In genomic region chr1:108955111-108955510, GRCh38 we compare ENCODE assay signal across 17 cellular contexts. TPM values are rescaled to one million over a fixed set of nuclear protein-coding genes. Genes with fewer than 3 reads are reported as not detected.
DNase-seq lines count a peak whose midpoint lies in the region; ATAC-seq and TF ChIP-seq lines count a peak whose summit lies in the region.
"Had no signal": no experiment of that assay in that cellular context is flagged by ENCODE, and none has a peak within 500 bp of the region (broad histone marks: within the 10 kb centered on the region; RNA-seq: fewer than 3 reads in every experiment).

No MANE protein-coding gene starts in this region.

- H2BK120ac ChIP-seq in H9 (ENCODE audit: low read depth, low read length, poor library complexity, severe bottlenecking) = no peak overlapping the region

- POLR2A ChIA-PET in activated naive CD8-positive, alpha-beta T cell treated with anti-CD3 and anti-CD28 coated beads, Interleukin-2, amount 10 ng/mL, durations not matched to agents 7 days and 5 days (lab: Charles Lee) = interaction anchor here (0.7 kb wide), 1 partner anchor 136 kb away, joined by 3 read pairs; no protein-coding TSS in a partner anchor

- peaks cover 6% of the 10 kb centered on the region for H3K9me3 Mint-ChIP-seq in activated naive CD8-positive, alpha-beta T cell treated with anti-CD3 and anti-CD28 coated beads, Interleukin-2, amount 10 ng/mL, durations not matched to agents 7 days and 5 days
- H3K9me3 Mint-ChIP-seq in activated naive CD8-positive, alpha-beta T cell treated with anti-CD3 and anti-CD28 coated beads for 36 hours = no peaks in the 10 kb centered on the region
- H3K9me3 Mint-ChIP-seq in H9 (no peaks in the 10 kb centered on the region), nephron progenitor cell (no peaks in the 10 kb centered on the region)
- H3K9me3 Mint-ChIP-seq: CD8-positive, alpha-beta T cell; HFFc6 had no signal

- no peak overlapping the region for H4K8ac ChIP-seq in H9 (replicated peaks; ENCODE audit: insufficient read length, low read depth, low read length)

- no peaks in the 10 kb centered on the region for H3K9me3 ChIP-seq in H9 (ENCODE audit: control insufficient read depth, low read depth, low read length)
- H3K9me3 ChIP-seq in WERI-Rb-1 (ENCODE audit: severe bottlenecking) = no peaks in the 10 kb centered on the region
- no peaks in the 10 kb centered on the region for H3K9me3 ChIP-seq in lower lobe of right lung
- H3K9me3 ChIP-seq: Caco-2 had no signal

- no peak overlapping the region for H3K56ac ChIP-seq in H9 (ENCODE audit: insufficient read length, low read depth, low read length)

- peak overlapping the region; percentile 86 for H2BK20ac ChIP-seq in H9 (ENCODE audit: low read depth, low read length, poor library complexity, severe bottlenecking)

- H3K27me3 ChIP-seq in H9 (ENCODE audit: insufficient read depth, low read length) = no peaks in the 10 kb centered on the region
- H3K27me3 ChIP-seq in WERI-Rb-1 (ENCODE audit: insufficient read depth, low read depth, severe bottlenecking) = no peaks in the 10 kb centered on the region
- H3K27me3 ChIP-seq in lower lobe of right lung (ENCODE audit: low read depth) = no peaks in the 10 kb centered on the region

- H3K18ac ChIP-seq in H9 (ENCODE audit: insufficient read length, low read depth, low read length) = no peak overlapping the region

- H3K23me2 ChIP-seq in H9 (ENCODE audit: insufficient read length, low read depth, low read length, poor library complexity, severe bottlenecking) = no peaks in the 10 kb centered on the region

- H3K79me2 ChIP-seq in H9 (ENCODE audit: insufficient read depth, low read length) = peaks cover 3% of the 10 kb centered on the region; the same call in 1 of the 2 replicates

- peaks cover 42% of the 10 kb centered on the region for H3K36me3 Mint-ChIP-seq in activated naive CD8-positive, alpha-beta T cell treated with anti-CD3 and anti-CD28 coated beads, Interleukin-2, amount 10 ng/mL, durations not matched to agents 7 days and 5 days
- peaks cover 39% of the 10 kb centered on the region for H3K36me3 Mint-ChIP-seq in activated naive CD8-positive, alpha-beta T cell treated with anti-CD3 and anti-CD28 coated beads for 36 hours
- peaks cover 14 to 27% (median 19%) of the 10 kb centered on the region in 3 experiments for H3K36me3 Mint-ChIP-seq in H9 (ENCODE audit: insufficient read depth in 1 of 3, low read depth in 3 of 3)
- H3K36me3 Mint-ChIP-seq in nephron progenitor cell (ENCODE audit: low read depth) = peaks cover 60% of the 10 kb centered on the region

- no peaks in the 10 kb centered on the region for H4K20me1 ChIP-seq in H9 (ENCODE audit: control insufficient read depth, insufficient read depth, insufficient read length)

- H2BK12ac ChIP-seq in H9 (ENCODE audit: insufficient read length, low read depth, low read length) = no peak overlapping the region

- H2AFZ ChIP-seq in H9 (ENCODE audit: low read length) = no peak overlapping the region
- H2AFZ ChIP-seq: GM23248 had no signal

- peak overlapping the region; percentile 13 for H3K4me3 Mint-ChIP-seq in activated naive CD8-positive, alpha-beta T cell treated with anti-CD3 and anti-CD28 coated beads, Interleukin-2, amount 10 ng/mL, durations not matched to agents 7 days and 5 days
- no peak overlapping the region for H3K4me3 Mint-ChIP-seq in activated naive CD8-positive, alpha-beta T cell treated with anti-CD3 and anti-CD28 coated beads for 36 hours
- H3K4me3 Mint-ChIP-seq in H9 (no peak overlapping the region), nephron progenitor cell (no peak overlapping the region)
- H3K4me3 Mint-ChIP-seq: CD8-positive, alpha-beta T cell; HFFc6 had no signal

- H3K4me3 ChIP-seq in WERI-Rb-1 (ENCODE audit: low read depth, low read length) = no peak overlapping the region
- no peak overlapping the region for H3K4me3 ChIP-seq in lower lobe of right lung
- H3K4me3 ChIP-seq: GM23248 had no signal

- no peak overlapping the region for H3K23ac ChIP-seq in H9 (ENCODE audit: insufficient read length, low read depth, low read length)

- peaks cover 7% of the 10 kb centered on the region for H3K27me3 Mint-ChIP-seq in activated naive CD8-positive, alpha-beta T cell treated with anti-CD3 and anti-CD28 coated beads, Interleukin-2, amount 10 ng/mL, durations not matched to agents 7 days and 5 days
- no peaks in the 10 kb centered on the region for H3K27me3 Mint-ChIP-seq in activated naive CD8-positive, alpha-beta T cell treated with anti-CD3 and anti-CD28 coated beads for 36 hours
- H3K27me3 Mint-ChIP-seq in H9 (ENCODE audit: low read depth) (no peaks in the 10 kb centered on the region), nephron progenitor cell (ENCODE audit: low read depth, poor library complexity) (no peaks in the 10 kb centered on the region)

- H2BK5ac ChIP-seq in H9 (ENCODE audit: insufficient read length, low read length) = no peak overlapping the region

- no peak overlapping the region for H3K9ac ChIP-seq in H9 (ENCODE audit: extremely low read depth, insufficient read length, low read length)
- H3K9ac ChIP-seq: GM23248 had no signal

- intact Hi-C loops in lower lobe of right lung (cut with DNase I) = no loop called here

- H3T11ph ChIP-seq in H9 (ENCODE audit: low read length) = no peak overlapping the region

- DNase-seq in activated naive CD8-positive, alpha-beta T cell treated with anti-CD3 and anti-CD28 coated beads, Interleukin-2, amount 10 ng/mL, durations not matched to agents 7 days and 5 days = no peak
- DNase-seq in activated naive CD8-positive, alpha-beta T cell treated with anti-CD3 and anti-CD28 coated beads for 36 hours = no peak
- no peak for DNase-seq in H9
- no peak for DNase-seq in WERI-Rb-1
- no peak for DNase-seq in nephron progenitor cell
- no peak for DNase-seq in NCI-H187 (lab: John Stamatoyannopoulos, UW)
- DNase-seq in lower lobe of right lung = no peak
- DNase-seq: C1 segment of cervical spinal cord; Caco-2; CD8-positive, alpha-beta T cell; DMS153; DND-41; GM23248; H7; HFFc6 had no signal

- WGBS in H9 (ENCODE audit: extremely low coverage, insufficient read length, low lambda C conversion rate) = no CpG with 5 or more reads among the region's 3 CpGs

- no peak overlapping the region for H4K5ac ChIP-seq in H9 (ENCODE audit: insufficient read length, low read depth, low read length)

- no peak overlapping the region for H2BK15ac ChIP-seq in H9 (ENCODE audit: low read depth, low read length)

- no peak overlapping the region for H3K4me2 ChIP-seq in H9 (ENCODE audit: insufficient read depth, insufficient read length, low read length)

- no peak for ATAC-seq in activated naive CD8-positive, alpha-beta T cell treated with anti-CD3 and anti-CD28 coated beads, Interleukin-2, amount 10 ng/mL, durations not matched to agents 7 days and 5 days (ENCODE audit: low read depth)
- no peak for ATAC-seq in lower lobe of right lung
- no peak for ATAC-seq in GM19467 (IDR thresholded peaks at IDR 0.05; ENCODE audit: unreplicated experiment)
- ATAC-seq: CD8-positive, alpha-beta T cell; HCT116 had no signal

- TF ChIP-seq CTCF in H9 (conservative IDR thresholded peaks at IDR 0.05) (no peak), WERI-Rb-1 (IDR thresholded peaks at IDR 0.05; ENCODE audit: low read depth, low read length) (no peak), nephron progenitor cell (IDR thresholded peaks at IDR 0.05) (no peak), lower lobe of right lung (IDR thresholded peaks at IDR 0.05) (no peak)

- H2AK5ac ChIP-seq in H9 (ENCODE audit: insufficient read length, low read length) = no peak overlapping the region

- no peak overlapping the region for H4K91ac ChIP-seq in H9 (ENCODE audit: insufficient read length, low read depth, low read length)

- peaks cover 26% of the 10 kb centered on the region for H3K36me3 ChIP-seq in WERI-Rb-1
- peaks cover 25% of the 10 kb centered on the region for H3K36me3 ChIP-seq in lower lobe of right lung

- peaks cover 5% of the 10 kb centered on the region for H3K79me1 ChIP-seq in H9 (ENCODE audit: insufficient read depth, low read depth, low read length, poor library complexity, severe bottlenecking)

- H3K4ac ChIP-seq in H9 (ENCODE audit: low read depth, low read length) = no peak overlapping the region

- no peak overlapping the region for H3K27ac ChIP-seq in H9 (ENCODE audit: insufficient read length, low read depth, low read length)
- peak overlapping the region; percentile 70 for H3K27ac ChIP-seq in WERI-Rb-1
- H3K27ac ChIP-seq in lower lobe of right lung = no peak overlapping the region
- H3K27ac ChIP-seq: GM23248 had no signal

- H3K4me1 Mint-ChIP-seq in activated naive CD8-positive, alpha-beta T cell treated with anti-CD3 and anti-CD28 coated beads, Interleukin-2, amount 10 ng/mL, durations not matched to agents 7 days and 5 days = peaks cover 22% of the 10 kb centered on the region
- peaks cover 28% of the 10 kb centered on the region for H3K4me1 Mint-ChIP-seq in activated naive CD8-positive, alpha-beta T cell treated with anti-CD3 and anti-CD28 coated beads for 36 hours
- H3K4me1 Mint-ChIP-seq in H9 (peaks cover 10 to 14% of the 10 kb centered on the region in 2 experiments), nephron progenitor cell (peaks cover 10% of the 10 kb centered on the region)

- H3K4me1 ChIP-seq in H9 (ENCODE audit: insufficient read depth, low read length) = no peaks in the 10 kb centered on the region; the same call in 1 of the 2 replicates
- peaks cover 11% of the 10 kb centered on the region for H3K4me1 ChIP-seq in lower lobe of right lung
- H3K4me1 ChIP-seq: Caco-2 had no signal

- H3K14ac ChIP-seq in H9 (ENCODE audit: insufficient read depth, low read length) = no peak overlapping the region

- H3K27ac Mint-ChIP-seq in activated naive CD8-positive, alpha-beta T cell treated with anti-CD3 and anti-CD28 coated beads, Interleukin-2, amount 10 ng/mL, durations not matched to agents 7 days and 5 days = no peak overlapping the region
- H3K27ac Mint-ChIP-seq in activated naive CD8-positive, alpha-beta T cell treated with anti-CD3 and anti-CD28 coated beads for 36 hours = no peak overlapping the region
- 0 out of 7 replicates have a peak overlapping the region, but pooled peaks of 1 of the 3 experiments have one; percentile 30 for H3K27ac Mint-ChIP-seq in H9
- H3K27ac Mint-ChIP-seq in nephron progenitor cell = peak overlapping the region; percentile 37
- H3K27ac Mint-ChIP-seq: CD8-positive, alpha-beta T cell; HFFc6 had no signal

RNA-seq across cellular contexts. Expression of gene CLCC1, which starts 8.2 kb away (rescaled TPM):
- total RNA-seq in activated naive CD8-positive, alpha-beta T cell treated with anti-CD3 and anti-CD28 coated beads, Interleukin-2, amount 10 ng/mL, durations not matched to agents 7 days and 5 days = 10 to 100 TPM; 18.7 to 19.3 TPM
- 10 to 100 TPM; 15.8 to 17.5 TPM for total RNA-seq in activated naive CD8-positive, alpha-beta T cell treated with anti-CD3 and anti-CD28 coated beads for 36 hours
- total RNA-seq in H9 (2021) (18.2 and 18.8 TPM in 2 replicates), lower lobe of right lung (32.1 TPM)
